Comparison of ENCODE assay signal across 18 cellular contexts in the genomic region with DNA sequence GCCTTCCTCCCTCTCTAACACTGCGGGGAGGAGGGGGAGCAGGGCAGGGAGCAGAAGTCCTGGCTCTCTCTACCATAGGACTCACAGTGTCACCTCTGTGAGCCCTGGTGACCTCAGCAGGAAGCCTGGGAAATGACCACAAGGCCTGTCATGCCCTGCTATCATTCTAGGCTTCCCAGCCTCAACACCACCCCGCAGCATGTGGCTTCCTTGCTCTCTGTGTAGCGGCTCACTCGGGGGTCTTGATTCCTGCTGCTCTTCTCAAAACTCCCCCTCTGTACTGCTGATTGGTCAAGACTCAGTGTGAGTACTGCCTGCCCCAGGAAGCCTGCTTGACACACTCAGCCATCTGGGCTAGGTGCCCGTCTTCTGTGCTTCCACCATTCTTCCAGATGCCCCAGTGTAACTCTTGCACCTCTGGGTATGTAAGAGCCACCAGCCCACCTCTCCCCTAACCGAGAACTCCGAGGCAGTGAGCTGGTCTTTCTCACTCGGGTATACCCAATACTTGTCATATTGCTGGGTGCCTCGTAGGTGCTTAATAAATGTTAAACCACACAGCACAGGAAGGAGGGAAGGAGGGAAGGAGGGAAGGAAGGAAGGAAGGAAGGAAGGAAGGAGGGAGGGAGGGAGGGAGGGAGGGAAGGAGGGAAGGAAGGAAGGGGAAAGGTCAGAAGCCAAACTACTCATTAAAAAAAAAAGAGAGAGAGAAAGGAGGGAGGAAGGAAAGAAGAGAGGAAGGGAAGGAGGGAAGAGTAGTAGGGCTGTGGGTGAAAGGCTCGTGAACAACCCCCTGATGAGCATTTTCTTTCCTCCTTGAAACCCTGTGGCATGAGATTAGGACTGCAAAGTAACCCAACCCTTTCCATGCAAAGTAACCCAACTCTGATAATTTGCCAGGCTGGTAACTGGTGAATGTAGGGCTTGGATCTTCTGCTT. TPM values are rescaled to one million over a fixed set of nuclear protein-coding genes. Genes with fewer than 3 reads are reported as not detected.
DNase-seq lines count a peak whose midpoint lies in the region; ATAC-seq and TF ChIP-seq lines count a peak whose summit lies in the region.
"Had no signal": no experiment of that assay in that cellular context is flagged by ENCODE, and none has a peak within 500 bp of the region (broad histone marks: within the 10 kb centered on the region; RNA-seq: fewer than 3 reads in every experiment).

No MANE protein-coding gene starts in this region.

- H3K79me2 ChIP-seq in DND-41 (ENCODE audit: insufficient read depth, low read length) (no peaks in the 10 kb centered on the region), hepatocyte (peaks cover 50% of the 10 kb centered on the region)

- peaks cover 58% of the 10 kb centered on the region for H3K4me1 Mint-ChIP-seq in neural crest cell
- H3K4me1 Mint-ChIP-seq: activated CD8-positive, alpha-beta memory T cell treated with anti-CD3 and anti-CD28 coated beads, Interleukin-2, amount 10 ng/mL, durations not matched to agents 7 days and 5 days had no signal

- H4K20me1 ChIP-seq in DND-41 (ENCODE audit: insufficient read depth, low read length) (no peaks in the 10 kb centered on the region; the same call in 1 of the 2 replicates), hepatocyte (ENCODE audit: insufficient read depth, poor library complexity, severe bottlenecking) (peaks cover 45% of the 10 kb centered on the region)

- H3K27me3 ChIP-seq in DND-41 (ENCODE audit: insufficient read depth, low read length, poor library complexity) (peaks cover 8% of the 10 kb centered on the region), hepatocyte (peaks cover 5% of the 10 kb centered on the region)

- H2AFZ ChIP-seq in DND-41 (ENCODE audit: low read depth, low read length) (no peak overlapping the region), hepatocyte (no peak overlapping the region)

- 0 out of 2 replicates have a peak overlapping the region, but pooled peaks have one; percentile 30 for H3K27ac ChIP-seq in DND-41 (ENCODE audit: low read length)
- peak overlapping the region; percentile 100 for H3K27ac ChIP-seq in SK-N-MC
- H3K27ac ChIP-seq in hepatocyte = no peak overlapping the region
- H3K27ac ChIP-seq: body of pancreas, left ventricle myocardium inferior, suprapubic skin had no signal

- H3K4me3 ChIP-seq in DND-41 (ENCODE audit: low read depth in 1 of 2, low read length in 2 of 2) (no peak overlapping the region), SK-N-MC (peak overlapping the region; percentile 92), hepatocyte (no peak overlapping the region)
- H3K4me3 ChIP-seq: body of pancreas, left ventricle myocardium inferior, suprapubic skin had no signal

- TF ChIP-seq CTCF in DND-41 (IDR thresholded peaks at IDR 0.05; ENCODE audit: borderline replicate concordance, extremely low read depth, low read length, poor library complexity, severe bottlenecking) = no peak
- no peak for TF ChIP-seq CTCF in hepatocyte (IDR thresholded peaks at IDR 0.05; ENCODE audit: poor library complexity)
- TF ChIP-seq CTCF in neural crest cell (conservative IDR thresholded peaks at IDR 0.05) = no peak

- DNase-seq in DND-41 (no peak), SK-N-MC (ENCODE audit: low read depth, low spot score) (peak; percentile 97), hepatocyte (ENCODE audit: low spot score) (no peak), neural crest cell (ENCODE audit: low read depth, low spot score) (no peak), left colon (no peak), NCI-H1694 (lab: John Stamatoyannopoulos, UW) (no peak), T1000 (lab: John Stamatoyannopoulos, UW) (no peak), NCI-H446 treated with DMSO at 0.1 percent for 48 hours (lab: John Stamatoyannopoulos, UW) (no peak)
- DNase-seq: activated CD4-positive, alpha-beta T cell treated with anti-CD3 and anti-CD28 coated beads for 48 hours; activated CD8-positive, alpha-beta memory T cell treated with anti-CD3 and anti-CD28 coated beads, Interleukin-2, amount 10 ng/mL, durations not matched to agents 7 days and 5 days; activated naive CD8-positive, alpha-beta T cell treated with anti-CD3 and anti-CD28 coated beads, Interleukin-2, amount 10 ng/mL, durations not matched to agents 7 days and 5 days; body of pancreas; CD4-positive, CD25-positive, alpha-beta regulatory T cell; head of caudate nucleus; left ventricle myocardium inferior; right cardiac atrium; Right ventricle myocardium superior had no signal

- peak overlapping the region; percentile 85 for H3K4me3 Mint-ChIP-seq in neural crest cell
- H3K4me3 Mint-ChIP-seq: activated CD8-positive, alpha-beta memory T cell treated with anti-CD3 and anti-CD28 coated beads, Interleukin-2, amount 10 ng/mL, durations not matched to agents 7 days and 5 days; activated naive CD8-positive, alpha-beta T cell treated with anti-CD3 and anti-CD28 coated beads, Interleukin-2, amount 10 ng/mL, durations not matched to agents 7 days and 5 days; CD4-positive, CD25-positive, alpha-beta regulatory T cell had no signal

- H3K9ac ChIP-seq in DND-41 (ENCODE audit: low read depth, low read length) = no peak overlapping the region
- H3K9ac ChIP-seq in SK-N-MC (ENCODE audit: insufficient read length) = peak overlapping the region; percentile 96

- intact Hi-C loops in left colon (cut with DNase I, micrococcal nuclease) = no loop called here

- peaks cover 16% of the 10 kb centered on the region for H3K4me1 ChIP-seq in DND-41 (ENCODE audit: insufficient read depth, low read length)
- H3K4me1 ChIP-seq in hepatocyte (ENCODE audit: insufficient read depth) = peaks cover 51% of the 10 kb centered on the region

- H3K9me3 ChIP-seq in DND-41 (ENCODE audit: insufficient read depth, low read length, severe bottlenecking) (no peaks in the 10 kb centered on the region), SK-N-MC (ENCODE audit: low read depth, low read length) (no peaks in the 10 kb centered on the region), hepatocyte (ENCODE audit: low read depth) (no peaks in the 10 kb centered on the region)
- H3K9me3 ChIP-seq: body of pancreas, left ventricle myocardium inferior, suprapubic skin had no signal

- H3K36me3 Mint-ChIP-seq in neural crest cell (ENCODE audit: low read depth) = peaks cover 2% of the 10 kb centered on the region
- H3K36me3 Mint-ChIP-seq: activated CD8-positive, alpha-beta memory T cell treated with anti-CD3 and anti-CD28 coated beads, Interleukin-2, amount 10 ng/mL, durations not matched to agents 7 days and 5 days; activated naive CD8-positive, alpha-beta T cell treated with anti-CD3 and anti-CD28 coated beads, Interleukin-2, amount 10 ng/mL, durations not matched to agents 7 days and 5 days; CD4-positive, CD25-positive, alpha-beta regulatory T cell had no signal

- H3K36me3 ChIP-seq in DND-41 (ENCODE audit: insufficient read depth, low read length) (peaks cover 11% of the 10 kb centered on the region), SK-N-MC (ENCODE audit: insufficient read depth, low read length) (peaks cover 81% of the 10 kb centered on the region), hepatocyte (replicated peaks; ENCODE audit: insufficient read depth, low read depth) (no peaks in the 10 kb centered on the region)
- H3K36me3 ChIP-seq: left ventricle myocardium inferior, suprapubic skin had no signal

- whole genome bisulfite sequencing in hepatocyte (ENCODE audit: low lambda C conversion rate, missing lambda C conversion rate) = 69% methylated on average over 10 of the region's 10 CpGs

- H3K4me2 ChIP-seq in DND-41 (ENCODE audit: insufficient read depth, low read length) = no peak overlapping the region
- H3K4me2 ChIP-seq in hepatocyte = peak overlapping the region; percentile 59

- H3K27ac Mint-ChIP-seq in neural crest cell (ENCODE audit: unreplicated experiment) = peak overlapping the region; percentile 50
- H3K27ac Mint-ChIP-seq: activated CD8-positive, alpha-beta memory T cell treated with anti-CD3 and anti-CD28 coated beads, Interleukin-2, amount 10 ng/mL, durations not matched to agents 7 days and 5 days; activated naive CD8-positive, alpha-beta T cell treated with anti-CD3 and anti-CD28 coated beads, Interleukin-2, amount 10 ng/mL, durations not matched to agents 7 days and 5 days had no signal

- H3K9me3 Mint-ChIP-seq in neural crest cell = no peaks in the 10 kb centered on the region
- H3K9me3 Mint-ChIP-seq: activated naive CD8-positive, alpha-beta T cell treated with anti-CD3 and anti-CD28 coated beads, Interleukin-2, amount 10 ng/mL, durations not matched to agents 7 days and 5 days had no signal

- peaks cover 17% of the 10 kb centered on the region for H3K27me3 Mint-ChIP-seq in neural crest cell (ENCODE audit: low read depth)

- ATAC-seq in DND-41 (ENCODE audit: insufficient read depth, low read depth) (no peak), left colon (no peak)
- ATAC-seq: activated CD8-positive, alpha-beta memory T cell treated with anti-CD3 and anti-CD28 coated beads, Interleukin-2, amount 10 ng/mL, durations not matched to agents 7 days and 5 days; body of pancreas had no signal

- H3K9me2 ChIP-seq in hepatocyte (replicated peaks; ENCODE audit: insufficient read depth) = no peaks in the 10 kb centered on the region

RNA-seq across cellular contexts. Expression of a gene that starts 5.0 kb away (rescaled TPM):
- total RNA-seq in hepatocyte (106 and 115 TPM in 2 replicates), neural crest cell (64.2 and 65.8 TPM in 2 replicates), left colon (1 to 10 TPM; 1.1 to 1.6 TPM)
- polyA plus RNA-seq in hepatocyte = 28.2 and 45.2 TPM in 2 replicates
- total RNA-seq: activated CD8-positive, alpha-beta memory T cell treated with anti-CD3 and anti-CD28 coated beads, Interleukin-2, amount 10 ng/mL, durations not matched to agents 7 days and 5 days; activated naive CD8-positive, alpha-beta T cell treated with anti-CD3 and anti-CD28 coated beads, Interleukin-2, amount 10 ng/mL, durations not matched to agents 7 days and 5 days; CD4-positive, CD25-positive, alpha-beta regulatory T cell had no signal
- polyA plus RNA-seq: CD4-positive, CD25-positive, alpha-beta regulatory T cell had no signal

Comparison
In these comparisons a context has a peak if more than half of its experiments do, and no peak if none do; other contexts are left out.
1. RNA of a gene that starts 5.0 kb away (total RNA-seq): 106 to 115 TPM in hepatocyte and 64.2 to 65.8 TPM in neural crest cell; 1.1 to 1.6 TPM in left colon; every median in the first group is over 10 times any median in the second.